In the genomic region with DNA sequence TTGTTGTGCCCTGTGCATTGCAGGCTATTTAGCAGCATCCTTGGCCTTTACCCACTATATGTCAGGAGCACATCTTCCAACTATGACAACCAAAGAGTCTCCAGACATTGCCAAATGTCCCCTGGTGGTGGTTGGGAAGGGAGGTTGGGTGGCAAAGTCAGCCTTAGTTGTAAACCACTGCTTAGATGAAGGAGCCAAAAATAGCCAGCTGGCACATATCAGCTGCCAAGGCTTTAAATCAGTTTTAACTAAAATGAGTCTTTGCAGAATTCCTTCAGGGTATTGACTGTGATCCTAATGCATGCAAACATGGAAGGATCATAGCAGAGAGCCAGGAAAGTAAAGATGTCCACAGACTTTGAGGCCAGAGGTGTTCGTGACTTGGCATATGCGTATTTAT, we compare ENCODE assay signal across 15 cellular contexts.
"Had no signal": no experiment of that assay in that cellular context is flagged by ENCODE, and none has a peak within 500 bp of the region (broad histone marks: within the 10 kb centered on the region; RNA-seq: fewer than 3 reads in every experiment).

No MANE protein-coding gene starts in this region.

- DNase-seq: activated CD4-positive, alpha-beta T cell treated with anti-CD3 and anti-CD28 coated beads, Interleukin-2, amount 50 U/mL, for 4 hours; activated CD4-positive, CD25-positive, alpha-beta regulatory T cell treated with anti-CD3 and anti-CD28 coated beads, Interleukin-2, amount 50 U/mL, for 72 hours; activated naive CD4-positive, alpha-beta T cell treated with Interleukin-2 at 50 U/mL for 16 hours; aorta; dermis blood vessel endothelial cell; left lung; mesenchymal stem cell; natural killer cell; stimulated activated CD4-positive, alpha-beta T cell treated with anti-CD3 and anti-CD28 coated beads, Interleukin-2, amount 100 ng/mL, for 48 hours; stimulated activated naive CD4-positive, alpha-beta T cell treated with Interleukin-2 at 50 U/mL for 16 hours; T1000 had no signal

- ATAC-seq: activated T-helper 17 cell treated with anti-CD3 and anti-CD28 coated beads, Interleukin-2, amount 50 U/mL, for 72 hours; left lung; natural killer cell had no signal

- H3K27me3 ChIP-seq: breast epithelium, left lung, tibial nerve had no signal

- H3K4me1 ChIP-seq: breast epithelium, left lung had no signal

- H3K27ac ChIP-seq: breast epithelium, epithelial cell of prostate, left lung, tibial nerve had no signal

- H3K4me3 ChIP-seq: breast epithelium, left lung, tibial nerve had no signal

- H3K4me1 Mint-ChIP-seq: activated T-helper 17 cell treated with anti-CD3 and anti-CD28 coated beads, Interleukin-2, amount 50 U/mL, for 72 hours; natural killer cell had no signal

- H3K9me3 ChIP-seq: breast epithelium, left lung, tibial nerve had no signal

- H3K27me3 Mint-ChIP-seq: activated T-helper 17 cell treated with anti-CD3 and anti-CD28 coated beads, Interleukin-2, amount 50 U/mL, for 72 hours had no signal

- H3K9me3 Mint-ChIP-seq: activated T-helper 17 cell treated with anti-CD3 and anti-CD28 coated beads, Interleukin-2, amount 50 U/mL, for 72 hours; natural killer cell had no signal

- H3K4me3 Mint-ChIP-seq: activated T-helper 17 cell treated with anti-CD3 and anti-CD28 coated beads, Interleukin-2, amount 50 U/mL, for 72 hours; natural killer cell had no signal

- H3K36me3 Mint-ChIP-seq: natural killer cell had no signal

- H3K36me3 ChIP-seq: breast epithelium had no signal

- H3K27ac Mint-ChIP-seq: activated T-helper 17 cell treated with anti-CD3 and anti-CD28 coated beads, Interleukin-2, amount 50 U/mL, for 72 hours; natural killer cell had no signal
